12 cellular contexts compared by ENCODE assay signal in genomic region chr17:2062571-2063183, GRCh38. TPM values are rescaled to one million over a fixed set of nuclear protein-coding genes. Genes with fewer than 3 reads are reported as not detected.
DNase-seq lines count a peak whose midpoint lies in the region; ATAC-seq and TF ChIP-seq lines count a peak whose summit lies in the region.
"Had no signal": no experiment of that assay in that cellular context is flagged by ENCODE, and none has a peak within 500 bp of the region (broad histone marks: within the 10 kb centered on the region; RNA-seq: fewer than 3 reads in every experiment).

No MANE protein-coding gene starts in this region.

- TF ChIP-seq POLR2A in GM19099 (IDR thresholded peaks at IDR 0.05; ENCODE audit: extremely low read depth, insufficient read length, low read depth) = peak; percentile 43
- no peak for TF ChIP-seq POLR2A in gastrocnemius medialis (IDR thresholded peaks at IDR 0.05)

- TF ChIP-seq CTCF in heart right ventricle (IDR thresholded peaks at IDR 0.05) (no peak), gastrocnemius medialis (IDR thresholded peaks at IDR 0.05 in 4 of 5, conservative IDR thresholded peaks at IDR 0.05 in 1 of 5) (no peak)

- H3K9me3 ChIP-seq in SJSA1 (replicated peaks) (no peaks in the 10 kb centered on the region), heart right ventricle (no peaks in the 10 kb centered on the region), gastrocnemius medialis (no peaks in the 10 kb centered on the region)

- H3K36me3 ChIP-seq in SJSA1 (peaks cover 98% of the 10 kb centered on the region), heart right ventricle (peaks cover 0 to 96% (median 9%) of the 10 kb centered on the region in 9 donors), gastrocnemius medialis (peaks cover 0 to 13% of the 10 kb centered on the region in 2 donors)

- peak in 2 of 8 donors; percentile 0 to 4 for ATAC-seq in heart right ventricle
- no peak for ATAC-seq in gastrocnemius medialis
- no peak for ATAC-seq in GM21723 (IDR thresholded peaks at IDR 0.05; ENCODE audit: unreplicated experiment)
- ATAC-seq: stimulated activated naive CD8-positive, alpha-beta T cell treated with anti-CD3 and anti-CD28 coated beads, Interleukin-15, amount 100 ng/mL, for 72 hours had no signal

- intact Hi-C loops in heart right ventricle (cut with DNase I) = loop anchor here in 4 of 10 donors (5.0 to 10.0 kb wide), 4 partner anchors 110 to 342 kb away; partner anchors contain the start of gene MNT (in 1 of the 4)
- intact Hi-C loops in gastrocnemius medialis (cut with DNase I; ENCODE audit: low total_unique reads) = no loop called here

- peaks cover 53% of the 10 kb centered on the region for H3K4me1 ChIP-seq in SJSA1 (replicated peaks)
- H3K4me1 ChIP-seq in heart right ventricle = peaks cover 45 to 100% (median 93%) of the 10 kb centered on the region in 9 donors
- peaks cover 29 to 40% of the 10 kb centered on the region in 2 donors for H3K4me1 ChIP-seq in gastrocnemius medialis

- WGBS in heart right ventricle, 2 donors = 42 to 58% methylated on average over 11 of the region's 11 CpGs

- H3K4me3 ChIP-seq in SJSA1 = no peak overlapping the region
- H3K4me3 ChIP-seq in heart right ventricle = no peak overlapping the region
- H3K4me3 ChIP-seq in gastrocnemius medialis = no peak overlapping the region

- in situ Hi-C loops in gastrocnemius medialis (cut with MboI; ENCODE audit: low sequenced_read_pairs in 4 of 4) = loop anchor here in 2 of 4 donors (5.0 to 10.0 kb wide), 2 partner anchors 182 to 185 kb away; no protein-coding TSS in a partner anchor

- H3K27me3 ChIP-seq in SJSA1 (replicated peaks) (no peaks in the 10 kb centered on the region), heart right ventricle (peaks cover 0 to 15% (median 8%) of the 10 kb centered on the region in 7 donors), gastrocnemius medialis (no peaks in the 10 kb centered on the region)

- DNase-seq in SJSA1 (ENCODE audit: low read depth in 1 of 2, low spot score in 2 of 2) (peak in 1 of 2 experiments; percentile 58), heart right ventricle (peak in 1 of 2 donors; percentile 13), gastrocnemius medialis (no peak), DMS114 treated with DMSO at 0.1 percent for 48 hours (lab: John Stamatoyannopoulos, UW; ENCODE audit: unreplicated experiment) (no peak), NCI-H446 (lab: John Stamatoyannopoulos, UW) (no peak), HUDEP-2 (lab: John Stamatoyannopoulos, UW; ENCODE audit: unreplicated experiment in 76 of 76) (no peak)
- DNase-seq: GF-D8; occipital lobe; stimulated activated naive CD8-positive, alpha-beta T cell treated with anti-CD3 and anti-CD28 coated beads, Interleukin-15, amount 100 ng/mL, for 72 hours had no signal

- H3K27ac ChIP-seq in SJSA1 = peak overlapping the region; percentile 15
- H3K27ac ChIP-seq in heart right ventricle = peak overlapping the region; percentile 37 to 97 (median 93)
- peak overlapping the region; percentile 68 to 82 (median 74) for H3K27ac ChIP-seq in gastrocnemius medialis

RNA-seq across cellular contexts. Expression of gene HIC1, which starts 7.8 kb away (rescaled TPM):
- 28.8 and 31.3 TPM in 2 replicates for total RNA-seq in SJSA1 (2014; rRNA removed; shearing (Covaris generic))
- 10 to 100 TPM in 7 of 10 donors, 1 to 10 TPM in 3; 3.5 to 37.5 (median 12.1) TPM for total RNA-seq in heart right ventricle
- polyA plus RNA-seq in heart right ventricle = 10 to 100 TPM in 1 of 2 donors, 1 to 10 TPM in 1; 8.3 to 14.3 TPM
- total RNA-seq in gastrocnemius medialis = 1 to 10 TPM; 4.6 to 9.6 (median 6.9) TPM

RNA-seq across cellular contexts. Expression of gene OVCA2, which starts 20.9 kb away (rescaled TPM):
- total RNA-seq in SJSA1 (2014; rRNA removed; shearing (Covaris generic)) = 66.0 and 79.9 TPM in 2 replicates
- total RNA-seq in heart right ventricle (10 to 100 TPM; 15.3 to 25.4 (median 17.6) TPM), gastrocnemius medialis (10 to 100 TPM; 12.6 to 50.2 (median 34.4) TPM)
- polyA plus RNA-seq in heart right ventricle = 10 to 100 TPM; 43.3 to 47.5 TPM

RNA-seq across cellular contexts. Expression of gene DPH1, which starts 32.7 kb away (rescaled TPM):
- 21.0 and 24.9 TPM in 2 replicates for total RNA-seq in SJSA1 (2014; rRNA removed; shearing (Covaris generic))
- total RNA-seq in heart right ventricle (10 to 100 TPM; 22.8 to 40.0 (median 25.9) TPM), gastrocnemius medialis (10 to 100 TPM; 47.2 to 59.9 (median 57.7) TPM)
- 10 to 100 TPM; 19.0 to 28.9 TPM for polyA plus RNA-seq in heart right ventricle

RNA-seq across cellular contexts. Expression of gene RTN4RL1, which starts 37.5 kb away (rescaled TPM):
- total RNA-seq in SJSA1 (2014; rRNA removed; shearing (Covaris generic)) = not detected in 2 replicates
- total RNA-seq in heart right ventricle (1 to 10 TPM in 9 of 10 donors, under 1 TPM in 1; 0.81 to 6.3 (median 2.5) TPM), gastrocnemius medialis (1 to 10 TPM in 2 of 4 donors, under 1 TPM in 2; 0.31 to 1.7 (median 1.2) TPM)
- 1 to 10 TPM; 3.0 to 3.1 TPM for polyA plus RNA-seq in heart right ventricle
- total RNA-seq: OCI-LY7 had no signal

Comparison
In these comparisons a context has a peak if more than half of its experiments do, and no peak if none do; other contexts are left out.
1. H3K27ac ChIP-seq: peak in every context shown above with its lines; median percentile 93 in heart right ventricle; 74 in gastrocnemius medialis; 15 in SJSA1.